ENCODE assay signal across 28 cellular contexts in genomic region chr14:29580763-29581162, GRCh38.
"Had no signal": no experiment of that assay in that cellular context is flagged by ENCODE, and none has a peak within 500 bp of the region (broad histone marks: within the 10 kb centered on the region; RNA-seq: fewer than 3 reads in every experiment).

No MANE protein-coding gene starts in this region.

- H3K36me3 ChIP-seq: neutrophil, pancreas, prostate gland, spleen, suprapubic skin, upper lobe of left lung had no signal

- H3K4me1 ChIP-seq: prostate gland, spleen, testis, vagina had no signal

- H3K4me1 Mint-ChIP-seq: naive thymus-derived CD4-positive, alpha-beta T cell; natural killer cell; stimulated activated naive CD8-positive, alpha-beta T cell treated with anti-CD3 and anti-CD28 coated beads, Interleukin-15, amount 100 ng/mL, for 72 hours had no signal

- H3K9me3 Mint-ChIP-seq: nephron; stimulated activated memory B cell treated with anti-CD40 and anti-IgM and Interleukin-4, amounts not matched to agents 10 μg/mL and 1 μg/mL and 100 μg/mL, for 72 hours had no signal

- H3K4me3 ChIP-seq: pancreas, prostate gland, skin epidermis, smooth muscle cell, spleen, suprapubic skin, testis, tibial artery, upper lobe of left lung, vagina had no signal

- H3K27ac ChIP-seq: neutrophil, pancreas, prostate gland, skin epidermis, spleen, suprapubic skin, testis, tibial artery, upper lobe of left lung, vagina had no signal

- H3K27me3 ChIP-seq: neutrophil, pancreas, spleen, suprapubic skin, testis, tibial artery, upper lobe of left lung, vagina had no signal

- H3K27me3 Mint-ChIP-seq: naive thymus-derived CD4-positive, alpha-beta T cell; stimulated activated memory B cell treated with anti-CD40 and anti-IgM and Interleukin-4, amounts not matched to agents 10 μg/mL and 1 μg/mL and 100 μg/mL, for 72 hours; stimulated activated naive CD8-positive, alpha-beta T cell treated with anti-CD3 and anti-CD28 coated beads, Interleukin-15, amount 100 ng/mL, for 72 hours had no signal

- H3K9me3 ChIP-seq: neutrophil, pancreas, prostate gland, spleen, suprapubic skin, testis, tibial artery, upper lobe of left lung, vagina had no signal

- H3K4me3 Mint-ChIP-seq: naive thymus-derived CD4-positive, alpha-beta T cell; natural killer cell; nephron; stimulated activated memory B cell treated with anti-CD40 and anti-IgM and Interleukin-4, amounts not matched to agents 10 μg/mL and 1 μg/mL and 100 μg/mL, for 72 hours; stimulated activated naive CD8-positive, alpha-beta T cell treated with anti-CD3 and anti-CD28 coated beads, Interleukin-15, amount 100 ng/mL, for 72 hours had no signal

- ATAC-seq: naive thymus-derived CD4-positive, alpha-beta T cell; natural killer cell; pancreas; right cardiac atrium; sciatic nerve; stimulated activated memory B cell treated with anti-CD40 and anti-IgM and Interleukin-4, amounts not matched to agents 10 μg/mL and 1 μg/mL and 100 μg/mL, for 72 hours; stimulated activated naive CD8-positive, alpha-beta T cell treated with anti-CD3 and anti-CD28 coated beads, Interleukin-15, amount 100 ng/mL, for 72 hours; stimulated activated naive CD8-positive, alpha-beta T cell treated with anti-CD3 and anti-CD28 coated beads, Interleukin-15, Interleukin-2, amounts not matched to agents 100 U/mL and 50 U/mL, for 24 hours had no signal

- H3K36me3 Mint-ChIP-seq: natural killer cell; stimulated activated memory B cell treated with anti-CD40 and anti-IgM and Interleukin-4, amounts not matched to agents 10 μg/mL and 1 μg/mL and 100 μg/mL, for 72 hours had no signal

- H3K27ac Mint-ChIP-seq: naive thymus-derived CD4-positive, alpha-beta T cell; natural killer cell; nephron; stimulated activated memory B cell treated with anti-CD40 and anti-IgM and Interleukin-4, amounts not matched to agents 10 μg/mL and 1 μg/mL and 100 μg/mL, for 72 hours had no signal

- DNase-seq: naive thymus-derived CD4-positive, alpha-beta T cell; natural killer cell; nucleus accumbens; pancreas; right cardiac atrium; spleen; stimulated activated CD4-positive, alpha-beta T cell treated with anti-CD3 and anti-CD28 coated beads, Interleukin-12 subunit alpha, Interleukin-12 subunit beta, amount 100 ng/mL, for 4 hours; stimulated activated CD4-positive, alpha-beta T cell treated with anti-CD3 and anti-CD28 coated beads, Interleukin-1b, Interleukin-23, amount 100 ng/mL, for 48 hours; stimulated activated CD4-positive, alpha-beta T cell treated with anti-CD3 and anti-CD28 coated beads, Interleukin-4, amount 100 ng/mL, for 1 hour; stimulated activated CD4-positive, alpha-beta T cell treated with anti-CD3 and anti-CD28 coated beads, Interleukin-4, amount 100 ng/mL, for 4 hours; stimulated activated CD8-positive, alpha-beta memory T cell treated with anti-CD3 and anti-CD28 coated beads, Interleukin-4, amount 100 ng/mL, for 48 hours; stimulated activated naive CD4-positive, alpha-beta T cell; stimulated activated naive CD8-positive, alpha-beta T cell treated with anti-CD3 and anti-CD28 coated beads, Interleukin-15, amount 100 ng/mL, for 72 hours; stimulated activated naive CD8-positive, alpha-beta T cell treated with anti-CD3 and anti-CD28 coated beads, Interleukin-15, Interleukin-2, amounts not matched to agents 100 U/mL and 50 U/mL, for 24 hours; substantia nigra; testis; tibial artery; trophoblast cell; upper lobe of left lung had no signal
